23 cellular contexts compared by ENCODE assay signal in the genomic region with DNA sequence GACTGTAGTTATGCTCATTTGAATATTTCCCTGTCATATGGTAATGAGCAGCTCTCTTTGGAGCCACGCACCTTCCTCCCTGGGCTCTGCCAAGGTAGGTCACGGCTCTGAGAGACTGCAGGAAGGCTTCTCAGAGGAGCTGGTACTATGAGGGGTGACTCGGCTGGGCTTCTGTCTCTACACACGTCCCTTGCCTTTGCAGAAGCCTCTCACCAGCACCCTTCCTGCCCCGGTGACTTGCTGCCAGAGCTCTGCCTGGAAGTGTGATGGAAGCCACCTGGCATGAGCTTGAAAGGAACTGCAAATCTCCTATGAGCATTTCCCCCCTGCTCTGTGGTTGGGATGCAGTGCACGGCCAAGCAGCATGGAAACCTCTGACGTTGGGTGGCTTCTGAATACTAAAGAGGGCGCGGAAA.
DNase-seq lines count a peak whose midpoint lies in the region; TF ChIP-seq lines count a peak whose summit lies in the region.
"Had no signal": no experiment of that assay in that cellular context is flagged by ENCODE, and none has a peak within 500 bp of the region (broad histone marks: within the 10 kb centered on the region; RNA-seq: fewer than 3 reads in every experiment).

No MANE protein-coding gene starts in this region.

- no peaks in the 10 kb centered on the region for H3K79me1 ChIP-seq in mesendoderm (ENCODE audit: low read length)

- H3K27ac ChIP-seq in RWPE1, result no peak overlapping the region
- H3K27ac ChIP-seq in mesendoderm (ENCODE audit: low read depth, low read length), result no peak overlapping the region
- no peak overlapping the region for H3K27ac ChIP-seq in colonic mucosa
- H3K27ac ChIP-seq: body of pancreas, HL-60, PC-9, SJSA1, thoracic aorta, WERI-Rb-1 had no signal

- H3K18ac ChIP-seq in mesendoderm (ENCODE audit: low read length), result no peak overlapping the region

- H3K9ac ChIP-seq in mesendoderm (ENCODE audit: low read length) (no peak overlapping the region), colonic mucosa (ENCODE audit: low read depth in 2 of 2, low read length in 2 of 2) (no peak overlapping the region)

- no peaks in the 10 kb centered on the region for H3K4me1 ChIP-seq in mesendoderm (ENCODE audit: control insufficient read depth, low read depth, low read length)
- no peaks in the 10 kb centered on the region for H3K4me1 ChIP-seq in colonic mucosa
- H3K4me1 ChIP-seq: body of pancreas, HAP-1, SJSA1 had no signal

- no peak overlapping the region for H3K4me3 ChIP-seq in Jurkat, Clone E6-1 (ENCODE audit: low read length)
- H3K4me3 ChIP-seq in cardiac fibroblast (replicated peaks in 1 of 2; ENCODE audit: low read depth in 2 of 2, low read length in 2 of 2) (no peak overlapping the region), mesendoderm (ENCODE audit: low read length) (no peak overlapping the region), colonic mucosa (no peak overlapping the region)
- H3K4me3 ChIP-seq: body of pancreas, HAP-1, PC-9, SJSA1, thoracic aorta had no signal

- peak; percentile 7 for DNase-seq in Jurkat, Clone E6-1 (ENCODE audit: low read depth, low spot score)
- DNase-seq in cardiac fibroblast (ENCODE audit: low read depth in 2 of 2) (peak; percentile 6 to 25), left kidney (ENCODE audit: low read depth, low spot score) (peak; percentile 80), RWPE1 (ENCODE audit: low spot score) (no peak), mesendoderm (no peak), colonic mucosa (no peak)
- DNase-seq in activated T-cell treated with anti-CD3 and anti-CD28 coated beads, Interleukin-2, amount 50 U/mL, for 48 hours, result no peak
- DNase-seq: activated CD4-positive, alpha-beta T cell treated with anti-CD3 and anti-CD28 coated beads, Interleukin-2, amount 50 U/mL, for 48 hours; activated naive CD4-positive, alpha-beta T cell treated with Interleukin-2 at 50 U/mL for 16 hours; body of pancreas; dermis blood vessel endothelial cell; foreskin melanocyte; left colon; MM.1S; NCI-H187; NCI-H2227 treated with DMSO at 0.1 percent for 48 hours; PC-9; retina; WERI-Rb-1 had no signal

- POLR2A ChIA-PET in RWPE1 (lab: Yijun Ruan, JAX; ENCODE audit: low non-redundant PET), result no interaction called here

- H3K9me3 ChIP-seq in colonic mucosa, result no peaks in the 10 kb centered on the region
- H3K9me3 ChIP-seq: body of pancreas, HAP-1, SJSA1, thoracic aorta had no signal

- intact Hi-C loops in colonic mucosa (cut with DNase I), result no loop called here

- H4K8ac ChIP-seq in mesendoderm (ENCODE audit: low read depth, low read length), result no peak overlapping the region

- CTCF ChIA-PET in RWPE1 (lab: Yijun Ruan, JAX), result no interaction called here

- TF ChIP-seq CTCF in cardiac fibroblast (IDR thresholded peaks at IDR 0.05; ENCODE audit: low read depth, low read length), result no peak
- TF ChIP-seq CTCF in RWPE1 (conservative IDR thresholded peaks at IDR 0.05; ENCODE audit: low read depth), result no peak
- no peak for TF ChIP-seq CTCF in colonic mucosa (IDR thresholded peaks at IDR 0.05)

- no peak overlapping the region for H2AK5ac ChIP-seq in mesendoderm (ENCODE audit: low read length)

- H2BK120ac ChIP-seq in mesendoderm (ENCODE audit: low read depth, low read length), result no peak overlapping the region

- H3K4me2 ChIP-seq in mesendoderm (ENCODE audit: low read length), result no peak overlapping the region
- H3K4me2 ChIP-seq: PC-9 had no signal

- no peak overlapping the region for H4K5ac ChIP-seq in mesendoderm (ENCODE audit: low read length)

- H3K79me2 ChIP-seq in mesendoderm (ENCODE audit: control insufficient read depth, insufficient read depth, low read length), result no peaks in the 10 kb centered on the region

- H2BK15ac ChIP-seq in mesendoderm (replicated peaks; ENCODE audit: low read depth), result no peak overlapping the region

- WGBS in mesendoderm (ENCODE audit: extremely low coverage, insufficient coverage, low lambda C conversion rate), result no CpG with 5 or more reads among the region's 9 CpGs

- H3K23ac ChIP-seq in mesendoderm (ENCODE audit: low read length), result no peak overlapping the region

- no peak overlapping the region for H3K56ac ChIP-seq in mesendoderm (ENCODE audit: low read length)

- H3K36me3 ChIP-seq in mesendoderm (ENCODE audit: control insufficient read depth, insufficient read depth, low read length) (no peaks in the 10 kb centered on the region), colonic mucosa (no peaks in the 10 kb centered on the region)
- H3K36me3 ChIP-seq: HAP-1, SJSA1, thoracic aorta, WERI-Rb-1 had no signal

- H2BK5ac ChIP-seq in mesendoderm (ENCODE audit: low read length), result no peak overlapping the region

- H3K4ac ChIP-seq in mesendoderm (ENCODE audit: low read depth, low read length), result no peak overlapping the region

- no peaks in the 10 kb centered on the region for H3K27me3 ChIP-seq in mesendoderm (ENCODE audit: insufficient read depth, low read length, poor library complexity)
- no peaks in the 10 kb centered on the region for H3K27me3 ChIP-seq in colonic mucosa
- H3K27me3 ChIP-seq: body of pancreas, SJSA1 had no signal

Comparison
In these comparisons a context has a peak if more than half of its experiments do, and no peak if none do; other contexts are left out.
1. DNase-seq: peak in Jurkat, Clone E6-1 (single experiment), cardiac fibroblast (2 of 2) and left kidney (single experiment); none in activated T-cell treated with anti-CD3 and anti-CD28 coated beads, Interleukin-2, amount 50 U/mL, for 48 hours (0 of 2), RWPE1 (single experiment), mesendoderm (single experiment) and colonic mucosa (single experiment).